8 cellular contexts compared by ENCODE assay signal in genomic region chr2:164839914-164840457, GRCh38. TPM values are rescaled to one million over a fixed set of nuclear protein-coding genes. Genes with fewer than 3 reads are reported as not detected.
A peak's percentile ranks its signal among the peaks of the same experiment; 100 is the strongest.
DNase-seq lines count a peak whose midpoint lies in the region; ATAC-seq, FAIRE-seq and TF ChIP-seq lines count a peak whose summit lies in the region.

No MANE protein-coding gene starts in this region.

- H3K4me1 Mint-ChIP-seq in progenitor cell of endocrine pancreas (ENCODE audit: low read depth) = peaks cover 42% of the 10 kb centered on the region

- peak overlapping the region; percentile 67 to 94 (median 81) for H3K4me3 ChIP-seq in esophagus squamous epithelium

- H3K36me3 ChIP-seq in esophagus squamous epithelium = no peaks in the 10 kb centered on the region

- WGBS in esophagus squamous epithelium, 2 donors = 5 to 6% methylated on average over 8 of the region's 8 CpGs

- DNase-seq in D721Med (ENCODE audit: insufficient read length, low spot score) = no peak
- peak; percentile 80 to 82 for DNase-seq in NCI-H446 (lab: John Stamatoyannopoulos, UW)
- DNase-seq in esophagus squamous epithelium (lab: John Stamatoyannopoulos, UW) = no peak
- no peak for DNase-seq in progenitor cell of endocrine pancreas (ENCODE audit: low spot score, unreplicated experiment)
- no peak for DNase-seq in stimulated activated CD4-positive, alpha-beta T cell treated with anti-CD3 and anti-CD28 coated beads, Interleukin-4, amount 100 ng/mL, for 4 hours
- DNase-seq in DMS79 treated with DMSO at 0.1 percent for 48 hours (lab: John Stamatoyannopoulos, UW) = no peak
- DNase-seq in HPDE6-E6E7 (ENCODE audit: extremely low spot score) = no peak

- peaks cover 0 to 4% (median 0%) of the 10 kb centered on the region in 4 donors for H3K27me3 ChIP-seq in esophagus squamous epithelium

- no peak for TF ChIP-seq CTCF in D721Med (IDR thresholded peaks at IDR 0.05; ENCODE audit: insufficient read depth, missing control alignments)
- no peak for TF ChIP-seq CTCF in esophagus squamous epithelium (IDR thresholded peaks at IDR 0.05)
- TF ChIP-seq CTCF in progenitor cell of endocrine pancreas (IDR thresholded peaks at IDR 0.05; ENCODE audit: unreplicated experiment) = no peak

- TF ChIP-seq POLR2A in esophagus squamous epithelium (IDR thresholded peaks at IDR 0.05) = no peak

- H3K9me3 ChIP-seq in esophagus squamous epithelium = no peaks in the 10 kb centered on the region

- intact Hi-C loops in esophagus squamous epithelium (cut with DNase I) = loop anchor here (5.0 kb wide), 1 partner anchor 77 kb away; no protein-coding TSS in a partner anchor

- peaks cover 2% of the 10 kb centered on the region for H3K36me3 Mint-ChIP-seq in progenitor cell of endocrine pancreas (ENCODE audit: insufficient read depth)

- peaks cover 13 to 78% (median 15%) of the 10 kb centered on the region in 3 donors for H3K4me1 ChIP-seq in esophagus squamous epithelium

- no peaks in the 10 kb centered on the region for H3K9me3 Mint-ChIP-seq in progenitor cell of endocrine pancreas (ENCODE audit: low read depth)

- H3K4me3 Mint-ChIP-seq in progenitor cell of endocrine pancreas (ENCODE audit: low read depth) = peak overlapping the region; percentile 94

- peak overlapping the region; percentile 95 to 98 (median 96) for H3K27ac ChIP-seq in esophagus squamous epithelium

- ATAC-seq in GM19395 (IDR thresholded peaks at IDR 0.05; ENCODE audit: unreplicated experiment) = no peak

- peak; percentile 85 for FAIRE-seq in D721Med (lab: Jason Lieb, UNC)

- H3K27me3 Mint-ChIP-seq in progenitor cell of endocrine pancreas = no peaks in the 10 kb centered on the region

- H3K27ac Mint-ChIP-seq in progenitor cell of endocrine pancreas = peak overlapping the region; percentile 98

RNA-seq across cellular contexts. Expression of gene COBLL1, which starts 1.6 kb away (rescaled TPM):
- total RNA-seq in esophagus squamous epithelium (10 to 100 TPM; 35.4 to 88.9 (median 71.4) TPM), progenitor cell of endocrine pancreas (69.7 and 80.9 TPM in 2 replicates)

Comparison
In these comparisons a context has a peak if more than half of its experiments do, and no peak if none do; other contexts are left out.
1. DNase-seq: peak in NCI-H446 (2 of 2); none in D721Med (single experiment), esophagus squamous epithelium (single experiment), progenitor cell of endocrine pancreas (single experiment), stimulated activated CD4-positive, alpha-beta T cell treated with anti-CD3 and anti-CD28 coated beads, Interleukin-4, amount 100 ng/mL, for 4 hours (0 of 2), DMS79 treated with DMSO at 0.1 percent for 48 hours (single experiment) and HPDE6-E6E7 (single experiment).